In genomic region chr5:149561848-149562247, GRCh38 we compare ENCODE assay signal across 7 cellular contexts. TPM values are rescaled to one million over a fixed set of nuclear protein-coding genes. Genes with fewer than 3 reads are reported as not detected.
DNase-seq lines count a peak whose midpoint lies in the region; ATAC-seq and TF ChIP-seq lines count a peak whose summit lies in the region.

No MANE protein-coding gene starts in this region.

- H3K27me3 ChIP-seq in HCT116 (ENCODE audit: insufficient read depth, low read length) = no peaks in the 10 kb centered on the region

- H3K27ac ChIP-seq in HCT116 (ENCODE audit: low read depth, low read length) (peak overlapping the region; percentile 89), substantia nigra (ENCODE audit: low read depth, low read length, poor library complexity, severe bottlenecking) (no peak overlapping the region)

- H2AFZ ChIP-seq in HCT116 (ENCODE audit: low read depth, low read length, poor library complexity, severe bottlenecking) = no peak overlapping the region

- H3K9me3 Mint-ChIP-seq in osteocyte (ENCODE audit: unreplicated experiment) = no peaks in the 10 kb centered on the region

- ATAC-seq in HCT116 = peak; percentile 79

- peak overlapping the region; percentile 57 for H3K9ac ChIP-seq in HCT116 (ENCODE audit: low read length)

- H3K4me2 ChIP-seq in HCT116 (ENCODE audit: low read length) = peak overlapping the region; percentile 75

- no peaks in the 10 kb centered on the region for H3K36me3 Mint-ChIP-seq in osteocyte (ENCODE audit: unreplicated experiment)

- no peaks in the 10 kb centered on the region for H3K9me2 ChIP-seq in HCT116 (ENCODE audit: insufficient read depth)

- TF ChIP-seq POLR2A in HCT116 (IDR thresholded peaks at IDR 0.05; ENCODE audit: borderline replicate concordance, extremely low read depth, insufficient read depth, insufficient read length) = no peak

- no peak for TF ChIP-seq RAD21 in HCT116 (IDR thresholded peaks at IDR 0.05; ENCODE audit: low read depth)

- H3K9me3 ChIP-seq in HCT116 (ENCODE audit: control insufficient read depth in 1 of 2, insufficient read depth in 1 of 2, low read depth in 1 of 2, low read length in 2 of 2) = no peaks in the 10 kb centered on the region

- H3K4me1 ChIP-seq in HCT116 (ENCODE audit: control insufficient read depth in 1 of 2, insufficient read depth in 2 of 2, low read length in 2 of 2) = peaks cover 43 to 64% of the 10 kb centered on the region in 2 experiments

- H3K4me1 Mint-ChIP-seq in osteocyte (ENCODE audit: unreplicated experiment) = peaks cover 33% of the 10 kb centered on the region

- CTCF ChIA-PET in HCT116 (lab: Charles Lee) = interaction anchor here (0.9 to 3.2 kb wide), 11 partner anchors 10 to 245 kb away, joined by 3 to 34 read pairs (median 7); partner anchors contain the start of genes CSNK1A1 and PCYOX1L

- TF ChIP-seq CTCF in HCT116 (IDR thresholded peaks at IDR 0.05 in 2 of 3, conservative IDR thresholded peaks at IDR 0.05 in 1 of 3; ENCODE audit: borderline replicate concordance in 1 of 3, insufficient read depth in 1 of 3, low read depth in 2 of 3, low read length in 2 of 3) (no peak), osteocyte (IDR thresholded peaks at IDR 0.05) (no peak)

- H3K79me2 ChIP-seq in HCT116 (ENCODE audit: insufficient read depth, low read length) = no peaks in the 10 kb centered on the region

- POLR2A ChIA-PET in HCT116 (lab: Charles Lee) = interaction anchor here (0.9 to 4.0 kb wide), 9 partner anchors 11 to 121 kb away, joined by 3 to 56 read pairs (median 4); partner anchors contain the start of genes ARHGEF37 and CSNK1A1

- H4K20me1 ChIP-seq in HCT116 (ENCODE audit: insufficient read depth) = no peaks in the 10 kb centered on the region

- peak overlapping the region; percentile 93 for H3K27ac Mint-ChIP-seq in osteocyte (ENCODE audit: unreplicated experiment)

- RAD21 ChIA-PET in HCT116 (lab: Charles Lee; ENCODE audit: low non-redundant PET in 1 of 2, low total read pairs in 2 of 2, uncharacterized antibody in 2 of 2, unreplicated experiment in 2 of 2) = interaction anchor here (1.0 to 1.5 kb wide), 4 partner anchors 10 to 247 kb away, joined by 3 to 5 read pairs (median 4); partner anchors contain the start of gene CSNK1A1 (in 1 of the 2)

- H3K27me3 Mint-ChIP-seq in osteocyte (ENCODE audit: unreplicated experiment) = no peaks in the 10 kb centered on the region

- intact Hi-C loops in HCT116 (cut with micrococcal nuclease) = loop anchor here (5.0 to 10.0 kb wide), 3 partner anchors 297 to 830 kb away; no protein-coding TSS in a partner anchor

- H3K4me3 Mint-ChIP-seq in osteocyte (ENCODE audit: unreplicated experiment) = peak overlapping the region; percentile 0

- peak overlapping the region; percentile 28 to 50 for H3K4me3 ChIP-seq in HCT116 (replicated peaks in 1 of 2; ENCODE audit: low read depth in 1 of 2, low read length in 2 of 2)

- H3K36me3 ChIP-seq in HCT116 (ENCODE audit: control insufficient read depth in 1 of 2, insufficient read depth in 2 of 2, low read length in 2 of 2) = no peaks in the 10 kb centered on the region

- no TSS peak for BruUV-seq in HCT116 (replicated peaks; lab: Mats Ljungman, UMichigan)

- DNase-seq in HCT116 (ENCODE audit: low read depth, low spot score) (peak; percentile 95), RPMI8226 (peak; percentile 72), fibroblast of gingiva (ENCODE audit: low read depth) (peak; percentile 91), osteocyte (ENCODE audit: extremely low spot score, unreplicated experiment) (no peak), substantia nigra (lab: John Stamatoyannopoulos, UW) (no peak), NCI-H1694 (lab: John Stamatoyannopoulos, UW) (no peak), SHP77 treated with DMSO at 0.1 percent for 48 hours (lab: John Stamatoyannopoulos, UW) (no peak)

TF ChIP-seq in HCT116, 20 proteins besides CTCF, POLR2A, EP300 and RAD21:
- no peak for TF ChIP-seq EZH2phosphoT487 (IDR thresholded peaks at IDR 0.05; ENCODE audit: borderline replicate concordance)
- peak; percentile 71 for TF ChIP-seq POLR2AphosphoS5 (IDR thresholded peaks at IDR 0.05; ENCODE audit: low read depth, low read length)
- TF ChIP-seq TCF7L2 (IDR thresholded peaks at IDR 0.05; ENCODE audit: borderline replicate concordance, extremely low read depth, insufficient read depth, insufficient read length) = peak; percentile 71
- peak; percentile 77 for TF ChIP-seq YY1 (IDR thresholded peaks at IDR 0.05; ENCODE audit: extremely low read depth, insufficient replicate concordance, low read depth, low read length)
- TF ChIP-seq EZH2 (IDR thresholded peaks at IDR 0.05) = no peak

RNA-seq across cellular contexts. Expression of gene CSNK1A1, which starts 10.6 kb away (rescaled TPM):
- total RNA-seq in HCT116 (2021; ENCODE audit: unreplicated experiment) = 263 TPM
- polyA plus RNA-seq in HCT116 (2012) = 141 and 181 TPM in 2 replicates
- 278 and 282 TPM in 2 replicates for total RNA-seq in osteocyte

RNA-seq across cellular contexts. Expression of gene ARHGEF37, which starts 19.4 kb away (rescaled TPM):
- total RNA-seq in HCT116 (2021; ENCODE audit: unreplicated experiment) (7.0 TPM), osteocyte (8.9 and 10.5 TPM in 2 replicates)
- polyA plus RNA-seq in HCT116 (2012) = 3.1 and 3.8 TPM in 2 replicates

Comparison
In these comparisons a context has a peak if more than half of its experiments do, and no peak if none do; other contexts are left out.
1. DNase-seq: peak in HCT116 (single experiment), RPMI8226 (single experiment) and fibroblast of gingiva (single experiment); none in osteocyte (single experiment), substantia nigra (0 of 49), NCI-H1694 (single experiment) and SHP77 treated with DMSO at 0.1 percent for 48 hours (single experiment).